8 cellular contexts compared by ENCODE assay signal in the genomic region with DNA sequence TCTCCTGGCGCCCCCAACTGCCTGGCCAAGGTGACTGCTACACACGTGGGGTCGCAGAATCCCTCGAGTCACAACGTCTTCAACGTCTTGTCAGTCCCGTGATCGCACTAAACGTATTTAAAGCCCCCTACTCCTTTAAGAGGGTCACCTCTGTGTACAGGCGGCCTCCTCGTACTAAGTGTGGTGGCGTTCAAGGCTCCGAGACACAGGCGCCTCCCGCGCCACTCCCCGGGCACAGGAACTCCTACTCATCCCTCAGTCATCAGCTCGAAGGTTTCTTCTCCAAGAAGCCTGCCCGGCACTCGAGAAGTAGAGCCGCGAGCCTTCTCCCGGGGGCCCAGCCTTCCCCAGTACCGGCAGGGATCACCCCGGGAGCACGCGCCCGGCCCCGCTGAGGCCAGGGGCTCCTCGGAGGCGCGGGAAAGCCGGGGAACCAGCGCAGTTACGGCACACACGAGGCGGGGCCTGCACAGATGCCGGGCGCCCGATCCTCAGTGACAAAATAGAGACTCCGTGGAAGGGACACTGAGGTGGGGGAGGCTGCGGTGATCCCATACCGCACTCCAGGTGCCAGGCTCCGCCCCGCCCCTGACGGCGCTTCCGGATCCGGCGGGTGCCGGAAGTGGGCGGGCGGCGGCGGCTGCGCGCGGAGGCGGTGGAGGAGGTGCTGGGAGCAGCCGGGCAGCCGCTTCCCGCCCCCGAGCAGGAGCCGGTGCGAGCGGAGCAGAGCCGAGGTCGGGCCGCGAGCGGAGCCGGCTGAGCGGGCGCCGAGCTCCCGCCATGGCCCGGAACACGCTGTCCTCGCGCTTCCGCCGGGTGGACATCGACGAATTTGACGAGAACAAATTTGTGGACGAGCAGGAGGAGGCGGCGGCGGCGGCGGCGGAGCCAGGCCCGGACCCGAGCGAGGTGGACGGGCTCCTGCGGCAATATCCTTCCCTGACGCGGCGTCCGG. TPM values are rescaled to one million over a fixed set of nuclear protein-coding genes. Genes with fewer than 3 reads are reported as not detected.
DNase-seq lines count a peak whose midpoint lies in the region; TF ChIP-seq lines count a peak whose summit lies in the region.

No MANE protein-coding gene starts in this region.

- WGBS in suprapubic skin = 0% methylated on average over 18 of the region's 101 CpGs

- H3K9me3 ChIP-seq in suprapubic skin = no peaks in the 10 kb centered on the region

- TF ChIP-seq POLR2A in suprapubic skin (IDR thresholded peaks at IDR 0.05) = peak in 1 of 2 donors; percentile 91

- no peak for TF ChIP-seq EP300 in suprapubic skin (IDR thresholded peaks at IDR 0.05)

- DNase-seq in GF-D8 (lab: John Stamatoyannopoulos, UW) = peak; percentile 70
- peak; percentile 72 for DNase-seq in H4 (ENCODE audit: low spot score)
- DNase-seq in LoVo (ENCODE audit: low spot score) = peak; percentile 86
- peak; percentile 81 for DNase-seq in SK-N-DZ (ENCODE audit: low spot score)
- DNase-seq in activated naive CD4-positive, alpha-beta T cell treated with anti-CD3 and anti-CD28 coated beads, Interleukin-2, amount 50 U/mL, for 16 hours = peak; percentile 93
- DNase-seq in germinal center (ENCODE audit: low spot score) = peak; percentile 93
- peak; percentile 83 for DNase-seq in occipital lobe (lab: John Stamatoyannopoulos, UW)
- DNase-seq in suprapubic skin (ENCODE audit: low spot score in 2 of 2) = peak; percentile 89 to 90

- H3K4me3 ChIP-seq in suprapubic skin = peak overlapping the region; percentile 63

- peaks cover 1% of the 10 kb centered on the region for H3K36me3 ChIP-seq in suprapubic skin

- no peak for TF ChIP-seq CTCF in suprapubic skin (IDR thresholded peaks at IDR 0.05)

- no peaks in the 10 kb centered on the region for H3K27me3 ChIP-seq in suprapubic skin

- peak overlapping the region; percentile 93 for H3K27ac ChIP-seq in suprapubic skin

- peaks cover 62% of the 10 kb centered on the region for H3K4me1 ChIP-seq in suprapubic skin

RNA-seq across cellular contexts. Expression of a gene that starts 6.9 kb away (rescaled TPM):
- 22.1 and 35.7 TPM in 2 replicates for total RNA-seq in H4 (2014; rRNA removed; shearing (Covaris generic))
- polyA plus RNA-seq in SK-N-DZ (2014; cell fraction: cytosol; rRNA removed) = 57.3 and 58.4 TPM in 2 replicates
- 34.6 and 40.1 TPM in 2 replicates for polyA plus RNA-seq in SK-N-DZ (2014; cell fraction: nucleus; rRNA removed)
- total RNA-seq in occipital lobe = 10.1 TPM
- total RNA-seq in suprapubic skin = 10 to 100 TPM; 16.9 to 52.4 (median 33.0) TPM

RNA-seq across cellular contexts. Expression of a gene that starts 7.0 kb away (rescaled TPM):
- 2,412 and 2,808 TPM in 2 replicates for total RNA-seq in H4 (2014; rRNA removed; shearing (Covaris generic))
- polyA plus RNA-seq in SK-N-DZ (2014; cell fraction: cytosol; rRNA removed) = 5,206 and 6,170 TPM in 2 replicates
- polyA plus RNA-seq in SK-N-DZ (2014; cell fraction: nucleus; rRNA removed) = 3,738 and 4,275 TPM in 2 replicates
- total RNA-seq in occipital lobe (686 TPM), suprapubic skin (1,000 to 10,000 TPM; 1,001 to 2,050 (median 1,799) TPM)

RNA-seq across cellular contexts. Expression of a gene that starts 15.5 kb away (rescaled TPM):
- not detected in 2 replicates for total RNA-seq in H4 (2014; rRNA removed; shearing (Covaris generic))
- not detected in 2 replicates for polyA plus RNA-seq in SK-N-DZ (2014; cell fraction: cytosol; rRNA removed)
- not detected in 2 replicates for polyA plus RNA-seq in SK-N-DZ (2014; cell fraction: nucleus; rRNA removed)
- total RNA-seq in occipital lobe (not detected), suprapubic skin (not detected)

Comparison
In these comparisons a context has a peak if more than half of its experiments do, and no peak if none do; other contexts are left out.
1. Peak in every context shown above with its lines: DNase-seq, H3K4me3 ChIP-seq and H3K27ac ChIP-seq.